In genomic region chr2:207970138-207970824, GRCh38 we compare ENCODE assay signal across 13 cellular contexts. TPM values are rescaled to one million over a fixed set of nuclear protein-coding genes. Genes with fewer than 3 reads are reported as not detected.
DNase-seq lines count a peak whose midpoint lies in the region; ATAC-seq and TF ChIP-seq lines count a peak whose summit lies in the region.
"Had no signal": no experiment of that assay in that cellular context is flagged by ENCODE, and none has a peak within 500 bp of the region (broad histone marks: within the 10 kb centered on the region; RNA-seq: fewer than 3 reads in every experiment).

No MANE protein-coding gene starts in this region.

- H2AFZ ChIP-seq in Loucy (ENCODE audit: low read length): no peak overlapping the region

- peak overlapping the region; percentile 39 for H4K8ac ChIP-seq in mesendoderm (ENCODE audit: low read depth, low read length)

- no peak overlapping the region for H3K18ac ChIP-seq in mesendoderm (ENCODE audit: low read length)

- no peak overlapping the region for H3K4ac ChIP-seq in mesendoderm (ENCODE audit: low read depth, low read length)

- no CpG with 5 or more reads among the region's 3 CpGs for WGBS in mesendoderm (ENCODE audit: extremely low coverage, insufficient coverage, low lambda C conversion rate)
- 31% methylated on average over 3 of the region's 3 CpGs for WGBS in prostate gland

- no peak overlapping the region for H2BK120ac ChIP-seq in mesendoderm (ENCODE audit: low read depth, low read length)

- H3K4me2 ChIP-seq in Loucy (ENCODE audit: low read depth, low read length, poor library complexity, severe bottlenecking) (peak overlapping the region; percentile 55), mesendoderm (ENCODE audit: low read length) (peak overlapping the region; percentile 10)

- H2BK5ac ChIP-seq in mesendoderm (ENCODE audit: low read length): no peak overlapping the region

- H3K79me2 ChIP-seq in Loucy (ENCODE audit: insufficient read depth, low read length) (peaks cover 4% of the 10 kb centered on the region; the same call in 1 of the 2 replicates), mesendoderm (ENCODE audit: control insufficient read depth, insufficient read depth, low read length) (no peaks in the 10 kb centered on the region)

- H3K9ac ChIP-seq in Loucy (ENCODE audit: low read depth, low read length, poor library complexity, severe bottlenecking) (peak overlapping the region; percentile 47), mesendoderm (ENCODE audit: low read length) (no peak overlapping the region)

- intact Hi-C loops in prostate gland (cut with DNase I): loop anchor here (5.0 kb wide), 1 partner anchor 223 kb away; no protein-coding TSS in a partner anchor

- peaks cover 4% of the 10 kb centered on the region; the same call in 1 of the 2 replicates for H3F3A ChIP-seq in Loucy (ENCODE audit: low read depth)

- no peaks in the 10 kb centered on the region for H3K9me3 ChIP-seq in Loucy (ENCODE audit: insufficient read depth, low read depth, low read length)
- no peaks in the 10 kb centered on the region for H3K9me3 ChIP-seq in prostate gland
- H3K9me3 ChIP-seq: tibial artery had no signal

- H3K79me1 ChIP-seq in mesendoderm (ENCODE audit: low read length): no peaks in the 10 kb centered on the region

- H2BK15ac ChIP-seq in mesendoderm (replicated peaks; ENCODE audit: low read depth): no peak overlapping the region

- H3K4me3 ChIP-seq in Loucy (ENCODE audit: low read length, poor library complexity, severe bottlenecking): peak overlapping the region; percentile 24
- H3K4me3 ChIP-seq in mesendoderm (ENCODE audit: low read length): no peak overlapping the region
- no peak overlapping the region for H3K4me3 ChIP-seq in prostate gland
- H3K4me3 ChIP-seq: tibial artery had no signal

- H3K9me2 ChIP-seq in Loucy (replicated peaks; ENCODE audit: low read depth, low read length): no peaks in the 10 kb centered on the region

- no peak overlapping the region for H2AK5ac ChIP-seq in mesendoderm (ENCODE audit: low read length)

- ATAC-seq in HG02678 (IDR thresholded peaks at IDR 0.05; ENCODE audit: unreplicated experiment): no peak
- ATAC-seq: Right ventricle myocardium inferior had no signal

- H3K27me3 ChIP-seq in Loucy (ENCODE audit: insufficient read depth, low read length, poor library complexity, severe bottlenecking) (no peaks in the 10 kb centered on the region), mesendoderm (ENCODE audit: insufficient read depth, low read length, poor library complexity) (no peaks in the 10 kb centered on the region), prostate gland (replicated peaks; ENCODE audit: insufficient read depth) (no peaks in the 10 kb centered on the region)
- H3K27me3 ChIP-seq: tibial artery had no signal

- no peaks in the 10 kb centered on the region for H4K20me1 ChIP-seq in Loucy (ENCODE audit: insufficient read depth, low read length, poor library complexity, severe bottlenecking)

- H3K27ac ChIP-seq in mesendoderm (ENCODE audit: low read depth, low read length): peak overlapping the region; percentile 47
- no peak overlapping the region for H3K27ac ChIP-seq in prostate gland
- H3K27ac ChIP-seq: tibial artery had no signal

- no peaks in the 10 kb centered on the region for H3K36me3 ChIP-seq in Loucy (ENCODE audit: insufficient read depth, low read length)
- no peaks in the 10 kb centered on the region for H3K36me3 ChIP-seq in mesendoderm (ENCODE audit: control insufficient read depth, insufficient read depth, low read length)
- H3K36me3 ChIP-seq in prostate gland: no peaks in the 10 kb centered on the region
- H3K36me3 ChIP-seq: tibial artery had no signal

- TF ChIP-seq POLR2A in prostate gland (IDR thresholded peaks at IDR 0.05): no peak

- H4K5ac ChIP-seq in mesendoderm (ENCODE audit: low read length): no peak overlapping the region

- H3K56ac ChIP-seq in mesendoderm (ENCODE audit: low read length): no peak overlapping the region

- H3K23ac ChIP-seq in mesendoderm (ENCODE audit: low read length): no peak overlapping the region

- DNase-seq in COLO829 (ENCODE audit: low spot score) (peak; percentile 28), cerebellar cortex (ENCODE audit: low spot score) (peak; percentile 89), mesendoderm (peak; percentile 80), DMS79 (lab: John Stamatoyannopoulos, UW) (no peak), OCI-M1 (lab: John Stamatoyannopoulos, UW) (no peak), prostate gland (ENCODE audit: low spot score) (no peak)
- DNase-seq: activated CD4-positive, alpha-beta T cell treated with anti-CD3 and anti-CD28 coated beads, Interleukin-2, amount 50 U/mL, for 4 hours; MV-4-11; NCI-H526; tibial artery had no signal

- H3K4me1 ChIP-seq in Loucy (ENCODE audit: insufficient read depth, low read length, poor library complexity, severe bottlenecking): peaks cover 39% of the 10 kb centered on the region
- peaks cover 2% of the 10 kb centered on the region for H3K4me1 ChIP-seq in mesendoderm (ENCODE audit: control insufficient read depth, low read depth, low read length)
- peaks cover 4% of the 10 kb centered on the region for H3K4me1 ChIP-seq in prostate gland (replicated peaks)

- TF ChIP-seq CTCF in Loucy (conservative IDR thresholded peaks at IDR 0.05; ENCODE audit: low read length) (no peak), prostate gland (IDR thresholded peaks at IDR 0.05) (no peak)

RNA-seq across cellular contexts. Expression of gene PLEKHM3, which starts 55.0 kb away (rescaled TPM):
- polyA plus RNA-seq in mesendoderm (2013, experiment 1 of 2): 2.7 TPM
- 2.5 TPM for polyA plus RNA-seq in mesendoderm (2013, experiment 2 of 2)
- total RNA-seq in prostate gland: 10 to 100 TPM; 17.0 to 28.6 TPM

Comparison
In these comparisons a context has a peak if more than half of its experiments do, and no peak if none do; other contexts are left out.
1. DNase-seq: peak in COLO829 (single experiment), cerebellar cortex (single experiment) and mesendoderm (single experiment); none in DMS79 (single experiment), OCI-M1 (single experiment) and prostate gland (single experiment).